Comparison of ENCODE assay signal across 8 cellular contexts in the genomic region with DNA sequence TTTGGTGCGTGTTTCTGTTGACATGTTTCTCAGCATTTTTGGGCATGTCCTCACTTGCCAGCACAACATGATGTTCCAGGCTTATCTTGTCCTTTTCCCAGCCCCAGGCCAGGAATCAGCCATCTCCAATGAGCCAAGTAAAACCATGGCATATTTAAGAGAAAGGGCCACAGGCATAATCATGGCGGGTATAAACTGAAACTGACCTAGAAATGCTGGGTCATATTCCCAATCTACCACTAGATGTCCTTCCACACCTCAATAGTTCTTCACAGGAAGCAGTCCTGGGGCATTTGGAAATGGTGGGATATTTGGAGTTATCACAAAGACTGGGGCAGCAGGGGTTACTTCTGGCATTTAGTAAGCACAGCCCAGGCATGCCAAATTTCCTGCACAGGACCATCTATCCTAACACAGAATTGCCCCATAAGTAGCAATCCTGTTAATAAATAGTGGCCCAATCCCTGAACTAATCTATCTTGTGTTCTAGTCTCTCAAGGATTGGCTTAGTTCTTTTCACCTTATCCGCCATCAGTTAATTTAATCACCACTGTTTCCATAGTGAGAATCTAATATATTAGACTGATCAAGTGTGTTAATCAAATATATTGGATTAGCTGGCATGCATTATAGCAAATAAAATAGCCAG.
DNase-seq lines count a peak whose midpoint lies in the region; ATAC-seq and TF ChIP-seq lines count a peak whose summit lies in the region.

No MANE protein-coding gene starts in this region.

- H3K27me3 Mint-ChIP-seq in activated T-cell treated with anti-CD3 and anti-CD28 coated beads, Interleukin-2, amount 50 U/mL, for 72 hours (ENCODE audit: low read depth): peaks cover 9% of the 10 kb centered on the region

- no peak overlapping the region for H3K27ac ChIP-seq in C4-2B

- no peak overlapping the region for H3K4me3 ChIP-seq in cardiac fibroblast (replicated peaks in 1 of 2; ENCODE audit: low read depth in 2 of 2, low read length in 2 of 2)

- no peak overlapping the region for H3K4me3 Mint-ChIP-seq in activated T-cell treated with anti-CD3 and anti-CD28 coated beads, Interleukin-2, amount 50 U/mL, for 72 hours

- TF ChIP-seq CTCF in C4-2B (conservative IDR thresholded peaks at IDR 0.05) (peak; percentile 78), cardiac fibroblast (IDR thresholded peaks at IDR 0.05; ENCODE audit: low read depth, low read length) (peak; percentile 75)

- H3K4me1 Mint-ChIP-seq in activated T-cell treated with anti-CD3 and anti-CD28 coated beads, Interleukin-2, amount 50 U/mL, for 72 hours (ENCODE audit: low read depth): no peaks in the 10 kb centered on the region

- H3K9me3 Mint-ChIP-seq in activated T-cell treated with anti-CD3 and anti-CD28 coated beads, Interleukin-2, amount 50 U/mL, for 72 hours: no peaks in the 10 kb centered on the region

- no peaks in the 10 kb centered on the region for H3K36me3 Mint-ChIP-seq in activated T-cell treated with anti-CD3 and anti-CD28 coated beads, Interleukin-2, amount 50 U/mL, for 72 hours (ENCODE audit: insufficient read depth in 2 of 2)

- peak; percentile 50 for ATAC-seq in GM21526 (IDR thresholded peaks at IDR 0.05; ENCODE audit: low FRiP score, unreplicated experiment)
- no peak for ATAC-seq in activated T-cell treated with anti-CD3 and anti-CD28 coated beads, Interleukin-2, amount 50 U/mL, for 72 hours (replicated peaks in 1 of 2)

- H3K27ac Mint-ChIP-seq in activated T-cell treated with anti-CD3 and anti-CD28 coated beads, Interleukin-2, amount 50 U/mL, for 72 hours: no peak overlapping the region

- DNase-seq in NCI-H510A (lab: John Stamatoyannopoulos, UW) (peak; percentile 3), cardiac fibroblast (ENCODE audit: low read depth in 2 of 2) (peak; percentile 64 to 66), midbrain (lab: John Stamatoyannopoulos, UW) (peak; percentile 35)
- DNase-seq in activated CD4-positive, alpha-beta T cell treated with anti-CD3 and anti-CD28 coated beads for 4 hours: no peak
- no peak for DNase-seq in activated CD4-positive, alpha-beta T cell treated with anti-CD3 and anti-CD28 coated beads for 1 hour
- no peak for DNase-seq in activated T-cell treated with anti-CD3 and anti-CD28 coated beads, Interleukin-2, amount 50 U/mL, for 72 hours

Comparison
In these comparisons a context has a peak if more than half of its experiments do, and no peak if none do; other contexts are left out.
1. DNase-seq: peak in NCI-H510A (single experiment), cardiac fibroblast (2 of 2) and midbrain (single experiment); none in activated CD4-positive, alpha-beta T cell treated with anti-CD3 and anti-CD28 coated beads for 4 hours (0 of 2), activated CD4-positive, alpha-beta T cell treated with anti-CD3 and anti-CD28 coated beads for 1 hour (single experiment) and activated T-cell treated with anti-CD3 and anti-CD28 coated beads, Interleukin-2, amount 50 U/mL, for 72 hours (0 of 2).